24 cellular contexts compared by ENCODE assay signal in the genomic region with DNA sequence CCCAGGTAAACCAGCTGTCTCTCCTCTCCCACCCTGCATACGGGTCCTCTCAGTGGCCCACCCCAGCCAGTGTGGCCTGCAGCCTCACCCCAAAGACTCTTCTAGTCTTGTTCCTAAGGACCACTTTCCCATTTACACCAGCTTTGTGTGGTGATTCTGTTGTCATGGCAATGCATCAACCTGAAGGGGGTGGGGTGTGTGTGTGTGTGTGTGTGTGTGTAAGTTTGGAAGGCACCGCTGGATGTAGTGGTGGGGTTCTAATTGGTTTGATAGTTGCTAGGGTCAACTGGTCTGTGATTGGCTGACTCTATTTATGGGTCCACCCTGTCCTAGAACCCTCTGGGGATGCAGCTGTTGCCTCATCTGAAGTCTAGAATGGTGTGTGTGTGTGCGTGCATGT. TPM values are rescaled to one million over a fixed set of nuclear protein-coding genes. Genes with fewer than 3 reads are reported as not detected.
DNase-seq lines count a peak whose midpoint lies in the region; ATAC-seq, FAIRE-seq and TF ChIP-seq lines count a peak whose summit lies in the region.
"Had no signal": no experiment of that assay in that cellular context is flagged by ENCODE, and none has a peak within 500 bp of the region (broad histone marks: within the 10 kb centered on the region; RNA-seq: fewer than 3 reads in every experiment).

No MANE protein-coding gene starts in this region.

- H3K23ac ChIP-seq in neuronal stem cell (ENCODE audit: low read depth, low read length, poor library complexity) = peak overlapping the region; percentile 12
- no peak overlapping the region for H3K23ac ChIP-seq in mesendoderm (ENCODE audit: low read length)

- CTCF ChIA-PET in HEK293 (lab: Yijun Ruan, JAX) = interaction anchor here (10.9 to 19.2 kb wide), 2 partner anchors 13 to 24 kb away, joined by 107 to 459 read pairs; no protein-coding TSS in a partner anchor
- CTCF ChIA-PET in K562 (lab: Yijun Ruan, JAX; ENCODE audit: low intra/inter-chr PET ratio) = no interaction called here

- TF ChIP-seq EP300 in K562 (IDR thresholded peaks at IDR 0.05; ENCODE audit: low read length) = no peak

- H3K9me3 ChIP-seq in HEK293 (ENCODE audit: control insufficient read depth, insufficient read depth, low read depth, low read length) (no peaks in the 10 kb centered on the region), K562 (replicated peaks; ENCODE audit: control insufficient read depth, insufficient read depth, low read depth, low read length) (no peaks in the 10 kb centered on the region), neuronal stem cell (replicated peaks in 1 of 2; ENCODE audit: control insufficient read depth in 2 of 2, insufficient read depth in 1 of 2, low read depth in 1 of 2, low read length in 2 of 2) (no peaks in the 10 kb centered on the region)
- H3K9me3 ChIP-seq: A549; BLaER1 treated with 17β-estradiol and CSF1 and Interleukin-3, amounts not matched to agents 10 nM and 100 nM; Caco-2 had no signal

- H4K8ac ChIP-seq in neuronal stem cell (ENCODE audit: low read depth, low read length) (no peak overlapping the region), mesendoderm (ENCODE audit: low read depth, low read length) (no peak overlapping the region)

- no peak for FAIRE-seq in K562 (lab: Jason Lieb, UNC)
- FAIRE-seq: A549, D721Med, G401.6, GM12891, GM19239 had no signal

- H3K79me2 ChIP-seq in K562 (ENCODE audit: control insufficient read depth, insufficient read depth, low read length) (no peaks in the 10 kb centered on the region), mesendoderm (ENCODE audit: control insufficient read depth, insufficient read depth, low read length) (no peaks in the 10 kb centered on the region)

- no peak overlapping the region for H4K91ac ChIP-seq in neuronal stem cell (ENCODE audit: low read depth, low read length, poor library complexity)

- H3K4me3 ChIP-seq in HEK293 (ENCODE audit: low read depth, low read length) (no peak overlapping the region), K562 (no peak overlapping the region), fibroblast of the aortic adventitia (ENCODE audit: low read depth, low read length) (no peak overlapping the region), neuronal stem cell (ENCODE audit: low read length in 2 of 2) (no peak overlapping the region), mesendoderm (ENCODE audit: low read length) (no peak overlapping the region)
- H3K4me3 ChIP-seq: A549; BLaER1 treated with 17β-estradiol and CSF1 and Interleukin-3, amounts not matched to agents 10 nM and 100 nM had no signal

- no peak overlapping the region for H3K18ac ChIP-seq in neuronal stem cell (ENCODE audit: low read length)
- no peak overlapping the region for H3K18ac ChIP-seq in mesendoderm (ENCODE audit: low read length)

- H3K4ac ChIP-seq in neuronal stem cell (ENCODE audit: low read length) (no peak overlapping the region), mesendoderm (ENCODE audit: low read depth, low read length) (no peak overlapping the region)

- no peak overlapping the region for H2BK12ac ChIP-seq in neuronal stem cell (ENCODE audit: low read length)

- H3K56ac ChIP-seq in mesendoderm (ENCODE audit: low read length) = no peak overlapping the region

- ATAC-seq in K562 = no peak
- ATAC-seq: A549; CD8-positive, alpha-beta T cell had no signal

- H3K4me2 ChIP-seq in K562 (ENCODE audit: insufficient read depth, low read length) (no peak overlapping the region), neuronal stem cell (ENCODE audit: insufficient read depth, low read length, poor library complexity, severe bottlenecking) (no peak overlapping the region), mesendoderm (ENCODE audit: low read length) (no peak overlapping the region)
- H3K4me2 ChIP-seq: A549; BLaER1 treated with 17β-estradiol and CSF1 and Interleukin-3, amounts not matched to agents 10 nM and 100 nM had no signal

- WGBS in K562 (ENCODE audit: insufficient coverage, low coverage, missing lambda C conversion rate) = 7% methylated on average over 3 of the region's 3 CpGs
- WGBS in neuronal stem cell (ENCODE audit: extremely low coverage in 2 of 2, insufficient read length in 2 of 2, insufficient replicate concordance in 1 of 2), 2 donors = no CpG with 5 or more reads among the region's 3 CpGs
- WGBS in mesendoderm (ENCODE audit: extremely low coverage, insufficient coverage, low lambda C conversion rate) = no CpG with 5 or more reads among the region's 3 CpGs

- H3K36me3 ChIP-seq in HEK293 (ENCODE audit: control insufficient read depth in 2 of 2, insufficient read depth in 1 of 2, low read length in 2 of 2) = no peaks in the 10 kb centered on the region
- H3K36me3 ChIP-seq in K562 (ENCODE audit: control insufficient read depth, insufficient read depth, low read length) = no peaks in the 10 kb centered on the region
- H3K36me3 ChIP-seq in neuronal stem cell (replicated peaks in 1 of 2; ENCODE audit: control insufficient read depth in 2 of 2, insufficient read depth in 2 of 2, low read length in 2 of 2) = no peaks in the 10 kb centered on the region
- no peaks in the 10 kb centered on the region for H3K36me3 ChIP-seq in mesendoderm (ENCODE audit: control insufficient read depth, insufficient read depth, low read length)
- H3K36me3 ChIP-seq: BLaER1 treated with 17β-estradiol and CSF1 and Interleukin-3, amounts not matched to agents 10 nM and 100 nM had no signal

- H3K4me1 ChIP-seq in HEK293 (ENCODE audit: control insufficient read depth, insufficient read depth, low read length) (peaks cover 6% of the 10 kb centered on the region), K562 (replicated peaks in 1 of 2; ENCODE audit: control insufficient read depth in 2 of 2, insufficient read depth in 2 of 2, low read length in 2 of 2) (peaks cover 8 to 11% of the 10 kb centered on the region in 2 experiments; a peak in 4 of 5 replicates), neuronal stem cell (ENCODE audit: control insufficient read depth in 2 of 2, insufficient read depth in 1 of 2, low read depth in 1 of 2, low read length in 2 of 2) (peaks cover 3 to 7% of the 10 kb centered on the region in 2 donors), mesendoderm (ENCODE audit: control insufficient read depth, low read depth, low read length) (peaks cover 14% of the 10 kb centered on the region)
- H3K4me1 ChIP-seq: A549 had no signal

- TF ChIP-seq POLR2A in K562 (conservative IDR thresholded peaks at IDR 0.05) = no peak

- POLR2A ChIA-PET in HEK293 (lab: Yijun Ruan, JAX) = no interaction called here
- POLR2A ChIA-PET in K562 (lab: Yijun Ruan, JAX) = no interaction called here

- intact Hi-C loops in K562 (cut with micrococcal nuclease) = no loop called here

- TF ChIP-seq RAD21 in K562 (CRISPR knock-in tag; conservative IDR thresholded peaks at IDR 0.05 in 1 of 2, IDR thresholded peaks at IDR 0.05 in 1 of 2) = no peak

- H2BK120ac ChIP-seq in neuronal stem cell (ENCODE audit: low read depth, low read length) (no peak overlapping the region), mesendoderm (ENCODE audit: low read depth, low read length) (no peak overlapping the region)

- H3K9me1 ChIP-seq in K562 (ENCODE audit: control insufficient read depth, insufficient read depth, low read length) = no peaks in the 10 kb centered on the region

- no peak overlapping the region for H3K27ac ChIP-seq in HEK293 (ENCODE audit: extremely low read depth, low read depth, low read length)
- no peak overlapping the region for H3K27ac ChIP-seq in K562 (ENCODE audit: extremely low read depth, low read depth, low read length)
- no peak overlapping the region for H3K27ac ChIP-seq in neuronal stem cell (replicated peaks; ENCODE audit: low read length)
- H3K27ac ChIP-seq in mesendoderm (ENCODE audit: low read depth, low read length) = no peak overlapping the region
- H3K27ac ChIP-seq: 22Rv1; A549; BLaER1 treated with 17β-estradiol and CSF1 and Interleukin-3, amounts not matched to agents 10 nM and 100 nM; C4-2B had no signal

- no peak overlapping the region for H2BK5ac ChIP-seq in neuronal stem cell (ENCODE audit: low read length)
- H2BK5ac ChIP-seq in mesendoderm (ENCODE audit: low read length) = no peak overlapping the region

- no peak overlapping the region for H3K9ac ChIP-seq in K562 (ENCODE audit: insufficient read depth in 1 of 2, low read depth in 2 of 2, low read length in 2 of 2)
- H3K9ac ChIP-seq in neuronal stem cell (ENCODE audit: low read depth, low read length, poor library complexity) = peak overlapping the region; percentile 51
- no peak overlapping the region for H3K9ac ChIP-seq in mesendoderm (ENCODE audit: low read length)
- H3K9ac ChIP-seq: BLaER1 treated with 17β-estradiol and CSF1 and Interleukin-3, amounts not matched to agents 10 nM and 100 nM had no signal

- no peak overlapping the region for H3K14ac ChIP-seq in neuronal stem cell (ENCODE audit: low read length)

- peaks cover 25 to 64% of the 10 kb centered on the region in 2 experiments for H3K27me3 ChIP-seq in K562 (ENCODE audit: control insufficient read depth in 2 of 2, insufficient read depth in 2 of 2, low read length in 2 of 2)
- H3K27me3 ChIP-seq in neuronal stem cell (ENCODE audit: control insufficient read depth in 3 of 3, insufficient read depth in 3 of 3, low read depth in 1 of 3, low read length in 3 of 3) = peaks cover 0 to 55% (median 0%) of the 10 kb centered on the region in 3 experiments
- no peaks in the 10 kb centered on the region for H3K27me3 ChIP-seq in mesendoderm (ENCODE audit: insufficient read depth, low read length, poor library complexity)
- H3K27me3 ChIP-seq: BLaER1 treated with 17β-estradiol and CSF1 and Interleukin-3, amounts not matched to agents 10 nM and 100 nM had no signal

- H2BK15ac ChIP-seq in neuronal stem cell (ENCODE audit: low read length) = no peak overlapping the region
- no peak overlapping the region for H2BK15ac ChIP-seq in mesendoderm (replicated peaks; ENCODE audit: low read depth)

- H2AFZ ChIP-seq in K562 (ENCODE audit: low read depth, low read length) = no peak overlapping the region
- H2AFZ ChIP-seq in neuronal stem cell (ENCODE audit: low read length) = no peak overlapping the region

- no peak for DNase-seq in K562 (ENCODE audit: extremely low read depth in 1 of 4, low spot score in 3 of 4)
- DNase-seq in fibroblast of the aortic adventitia (ENCODE audit: low read depth) = peak; percentile 55
- DNase-seq in neuronal stem cell (ENCODE audit: low spot score) = no peak
- no peak for DNase-seq in mesendoderm
- no peak for DNase-seq in activated gamma-delta T cell treated with Interleukin-2 at 50 U/mL for 16 hours
- no peak for DNase-seq in NCI-H1105 (lab: John Stamatoyannopoulos, UW)
- no peak for DNase-seq in NCI-H226
- DNase-seq: AML-193; Caco-2; Calu3; CD4-positive, alpha-beta T cell; CD8-positive, alpha-beta T cell; DMS79 treated with DMSO at 0.1 percent for 48 hours; GF-D8 had no signal

- H4K20me1 ChIP-seq in K562 (replicated peaks; ENCODE audit: control insufficient read depth, insufficient read depth, low read length) = 0 out of 2 replicates have a peak, but pooled peaks cover 10% of the 10 kb centered on the region
- H4K20me1 ChIP-seq: BLaER1 treated with 17β-estradiol and CSF1 and Interleukin-3, amounts not matched to agents 10 nM and 100 nM had no signal

- H3K79me1 ChIP-seq in neuronal stem cell (ENCODE audit: low read depth, low read length) = no peaks in the 10 kb centered on the region
- H3K79me1 ChIP-seq in mesendoderm (ENCODE audit: low read length) = no peaks in the 10 kb centered on the region

- BruUV-seq in K562 (replicated peaks; lab: Mats Ljungman, UMichigan) = no TSS peak

- TF ChIP-seq CTCF in HEK293 (tag by site-specific recombination; IDR thresholded peaks at IDR 0.05) = no peak
- no peak for TF ChIP-seq CTCF in K562 (IDR thresholded peaks at IDR 0.05 in 2 of 3, conservative IDR thresholded peaks at IDR 0.05 in 1 of 3; ENCODE audit: insufficient read depth in 2 of 3, low read depth in 1 of 3, low read length in 3 of 3)
- TF ChIP-seq CTCF in fibroblast of the aortic adventitia (IDR thresholded peaks at IDR 0.05; ENCODE audit: insufficient read depth, low read length) = no peak

- no peak overlapping the region for H4K5ac ChIP-seq in mesendoderm (ENCODE audit: low read length)

- no peak overlapping the region for H2AK5ac ChIP-seq in neuronal stem cell (ENCODE audit: low read depth, low read length)
- no peak overlapping the region for H2AK5ac ChIP-seq in mesendoderm (ENCODE audit: low read length)

- in situ Hi-C loops in K562 (cut with MboI) = no loop called here

RNA-seq across cellular contexts. Expression of gene CDK18, which starts 4.7 kb away (rescaled TPM):
- 0.63 and 3.1 TPM in 2 replicates for total RNA-seq in K562 (2011; cell fraction: chromatin; rRNA removed; ENCODE audit: low replicate concordance)
- 0.92 and 1.2 TPM in 2 replicates for total RNA-seq in K562 (2011; cell fraction: nucleolus; rRNA removed)
- total RNA-seq in K562 (2011; cell fraction: nucleoplasm; rRNA removed) = 1.0 and 1.7 TPM in 2 replicates
- total RNA-seq in K562 (2014; rRNA removed) (0.05 TPM in 1 of 2 replicates, not detected in the other), K562 (2014; rRNA removed; fragmentation: Illumina TruSeq; extraction: Trizol) (0.07 TPM in 1 of 2 replicates, not detected in the other), K562 (2015; rRNA removed; fragmentation: Illumina TruSeq; extraction: Trizol) (0.23 and 0.69 TPM in 2 replicates), K562 (2021) (0.34 and 0.44 TPM in 2 replicates), fibroblast of the aortic adventitia (ENCODE audit: low replicate concordance) (0.27 and 1.6 TPM in 2 replicates)
- polyA plus RNA-seq in K562 (2011; rRNA removed) (0.17 and 0.20 TPM in 2 replicates), K562 (2014; fragmentation: Illumina TruSeq; extraction: Trizol) (0.51 and 0.61 TPM in 2 replicates), K562 (2014; fragmentation: Nextera tagmentation; extraction: Ambion mirVana) (not detected), K562 (2014; rRNA removed) (0.08 and 0.19 TPM in 2 replicates)
- polyA plus RNA-seq in K562 (2011; cell fraction: cytosol; rRNA removed) = 0.06 and 0.25 TPM in 2 replicates
- polyA plus RNA-seq in K562 (2011; cell fraction: nucleus; rRNA removed) = 0.51 and 1.9 TPM in 2 replicates
- 0.46 and 1.4 TPM in 2 replicates for polyA plus RNA-seq in K562 (2012)
- 0.18 and 0.28 TPM in 2 replicates for polyA minus RNA-seq in K562 (2011; rRNA and poly(A)+ RNA removed)
- polyA minus RNA-seq in K562 (2011; cell fraction: cytosol; rRNA and poly(A)+ RNA removed) = not detected in 2 replicates
- polyA minus RNA-seq in K562 (2011; cell fraction: nucleus; rRNA and poly(A)+ RNA removed) = 0.56 and 1.6 TPM in 2 replicates
- 25.8 TPM for polyA plus RNA-seq in neuronal stem cell (2013, experiment 1 of 2)
- polyA plus RNA-seq in neuronal stem cell (2013, experiment 2 of 2) = 25.5 TPM
- 9.1 TPM for polyA plus RNA-seq in mesendoderm (2013, experiment 1 of 2)
- 8.9 TPM for polyA plus RNA-seq in mesendoderm (2013, experiment 2 of 2)

RNA-seq across cellular contexts. Expression of gene BLACAT1, which starts 43.9 kb away (rescaled TPM):
- 5.4 and 17.4 TPM in 2 replicates for total RNA-seq in K562 (2011; cell fraction: chromatin; rRNA removed; ENCODE audit: low replicate concordance)
- 5.8 and 9.7 TPM in 2 replicates for total RNA-seq in K562 (2011; cell fraction: nucleolus; rRNA removed)
- total RNA-seq in K562 (2011; cell fraction: nucleoplasm; rRNA removed) = 7.8 and 9.5 TPM in 2 replicates
- total RNA-seq in K562 (2014; rRNA removed) (0.37 and 0.73 TPM in 2 replicates), K562 (2014; rRNA removed; fragmentation: Illumina TruSeq; extraction: Trizol) (0.73 and 1.1 TPM in 2 replicates), K562 (2015; rRNA removed; fragmentation: Illumina TruSeq; extraction: Trizol) (0.45 and 0.47 TPM in 2 replicates), K562 (2021) (0.83 and 1.0 TPM in 2 replicates), fibroblast of the aortic adventitia (ENCODE audit: low replicate concordance) (0.09 TPM in 1 of 2 replicates, not detected in the other)
- polyA plus RNA-seq in K562 (2011; rRNA removed) (3.4 and 5.9 TPM in 2 replicates), K562 (2014; fragmentation: Illumina TruSeq; extraction: Trizol) (1.2 and 1.6 TPM in 2 replicates), K562 (2014; fragmentation: Nextera tagmentation; extraction: Ambion mirVana) (under 1 TPM; 0.10 to 0.17 TPM), K562 (2014; rRNA removed) (0.84 and 1.3 TPM in 2 replicates)
- 2.6 and 3.6 TPM in 2 replicates for polyA plus RNA-seq in K562 (2011; cell fraction: cytosol; rRNA removed)
- 7.5 and 19.7 TPM in 2 replicates for polyA plus RNA-seq in K562 (2011; cell fraction: nucleus; rRNA removed)
- 1.2 and 3.3 TPM in 2 replicates for polyA plus RNA-seq in K562 (2012)
- polyA minus RNA-seq in K562 (2011; rRNA and poly(A)+ RNA removed) = 3.0 and 5.2 TPM in 2 replicates
- polyA minus RNA-seq in K562 (2011; cell fraction: cytosol; rRNA and poly(A)+ RNA removed) = 0.55 and 1.3 TPM in 2 replicates
- 3.4 and 4.8 TPM in 2 replicates for polyA minus RNA-seq in K562 (2011; cell fraction: nucleus; rRNA and poly(A)+ RNA removed)
- polyA plus RNA-seq in neuronal stem cell (2013, experiment 1 of 2) = 75.0 TPM
- polyA plus RNA-seq in neuronal stem cell (2013, experiment 2 of 2) = 75.3 TPM
- 2.8 TPM for polyA plus RNA-seq in mesendoderm (2013, experiment 1 of 2)
- 2.7 TPM for polyA plus RNA-seq in mesendoderm (2013, experiment 2 of 2)
- total RNA-seq: B cell; CD4-positive, alpha-beta T cell; CD8-positive, alpha-beta T cell had no signal
